In genomic region chr22:30444632-30445437, GRCh38 we compare ENCODE assay signal across 8 cellular contexts. TPM values are rescaled to one million over a fixed set of nuclear protein-coding genes. Genes with fewer than 3 reads are reported as not detected.
DNase-seq lines count a peak whose midpoint lies in the region; ATAC-seq and TF ChIP-seq lines count a peak whose summit lies in the region.

No MANE protein-coding gene starts in this region.

- ATAC-seq in naive B cell (ENCODE audit: low read depth in 2 of 2): peak; percentile 21 to 54
- ATAC-seq in HG02623 (IDR thresholded peaks at IDR 0.05; ENCODE audit: unreplicated experiment): no peak

- peak; percentile 20 for TF ChIP-seq POLR2A in GM19193 (IDR thresholded peaks at IDR 0.05; ENCODE audit: extremely low read depth, insufficient read depth, insufficient read length)

- H3K36me3 Mint-ChIP-seq in endothelial cell (ENCODE audit: low read depth, unreplicated experiment): no peaks in the 10 kb centered on the region
- H3K36me3 Mint-ChIP-seq in naive B cell: peaks cover 0 to 10% of the 10 kb centered on the region in 2 donors

- H3K27me3 Mint-ChIP-seq in endothelial cell (ENCODE audit: unreplicated experiment) (no peaks in the 10 kb centered on the region), naive B cell (peaks cover 35 to 64% (median 62%) of the 10 kb centered on the region in 3 donors)

- DNase-seq in AML-193 (lab: John Stamatoyannopoulos, UW): peak; percentile 26 to 29
- peak; percentile 10 for DNase-seq in NCI-H226
- DNase-seq in activated CD4-positive, alpha-beta T cell treated with anti-CD3 and anti-CD28 coated beads, Interleukin-2, amount 50 U/mL, for 24 hours (ENCODE audit: low read depth in 1 of 2, low spot score in 1 of 2): peak; percentile 19 to 45
- DNase-seq in endothelial cell (ENCODE audit: low spot score): peak; percentile 82
- DNase-seq in naive B cell: peak; percentile 28
- DNase-seq in putamen (ENCODE audit: low spot score): no peak

- no peaks in the 10 kb centered on the region for H3K9me3 Mint-ChIP-seq in endothelial cell (ENCODE audit: unreplicated experiment)
- H3K9me3 Mint-ChIP-seq in naive B cell: peaks cover 0 to 10% (median 3%) of the 10 kb centered on the region in 7 donors

- H3K27ac Mint-ChIP-seq in endothelial cell (ENCODE audit: unreplicated experiment): peak overlapping the region; percentile 84
- H3K27ac Mint-ChIP-seq in naive B cell: peak overlapping the region in 1 of 6 donors; percentile 72

- H3K4me1 Mint-ChIP-seq in endothelial cell (ENCODE audit: unreplicated experiment): peaks cover 2% of the 10 kb centered on the region
- H3K4me1 Mint-ChIP-seq in naive B cell: peaks cover 11 to 27% (median 23%) of the 10 kb centered on the region in 3 donors

- H3K4me3 Mint-ChIP-seq in endothelial cell (ENCODE audit: unreplicated experiment) (peak overlapping the region; percentile 59), naive B cell (peak overlapping the region in 2 of 8 donors; percentile 37 to 52)

- TF ChIP-seq CTCF in endothelial cell (IDR thresholded peaks at IDR 0.05; ENCODE audit: unreplicated experiment): peak; percentile 87

RNA-seq across cellular contexts. Expression of gene MTFP1, which starts 19.3 kb away (rescaled TPM):
- total RNA-seq in endothelial cell (ENCODE audit: unreplicated experiment): 30.2 TPM
- 10 to 100 TPM in 4 of 6 donors, 1 to 10 TPM in 2; 2.6 to 18.0 (median 13.2) TPM for polyA plus RNA-seq in naive B cell (ENCODE audit: low read depth in 6 of 6)

RNA-seq across cellular contexts. Expression of gene SEC14L3, which starts 27.0 kb away (rescaled TPM):
- not detected for total RNA-seq in endothelial cell (ENCODE audit: unreplicated experiment)
- polyA plus RNA-seq in naive B cell (ENCODE audit: low read depth in 6 of 6): not detected

RNA-seq across cellular contexts. Expression of gene SEC14L2, which starts 48.0 kb away (rescaled TPM):
- total RNA-seq in endothelial cell (ENCODE audit: unreplicated experiment): 3.9 TPM
- 1 to 10 TPM in 3 of 6 donors, under 1 TPM in 3; 0.60 to 2.6 (median 1.0) TPM for polyA plus RNA-seq in naive B cell (ENCODE audit: low read depth in 6 of 6)

RNA-seq across cellular contexts. Expression of gene RNF215, which starts 57.6 kb away (rescaled TPM):
- 39.1 TPM for total RNA-seq in endothelial cell (ENCODE audit: unreplicated experiment)
- 1 to 10 TPM in 1 of 6 donors, under 1 TPM in 4, not detected in 1; 0.30 to 1.0 (median 0.95) TPM for polyA plus RNA-seq in naive B cell (ENCODE audit: low read depth in 6 of 6)
